ENCODE assay signal across 8 cellular contexts in genomic region chr3:160801386-160802118, GRCh38. TPM values are rescaled to one million over a fixed set of nuclear protein-coding genes. Genes with fewer than 3 reads are reported as not detected.
A peak's percentile ranks its signal among the peaks of the same experiment; 100 is the strongest.
DNase-seq lines count a peak whose midpoint lies in the region; ATAC-seq lines count a peak whose summit lies in the region.

No MANE protein-coding gene starts in this region.

- ATAC-seq in HG03103 (IDR thresholded peaks at IDR 0.05; ENCODE audit: low read depth, unreplicated experiment) (peak; percentile 93), left cardiac atrium (peak; percentile 85 to 89)

- DNase-seq in activated T-cell treated with anti-CD3 and anti-CD28 coated beads for 24 hours (ENCODE audit: low read depth) (peak; percentile 4), activated T-cell treated with anti-CD3 and anti-CD28 coated beads for 4 hours (no peak), left cardiac atrium (peak; percentile 48), NCI-H2107 treated with DMSO at 0.1 percent for 48 hours (lab: John Stamatoyannopoulos, UW; ENCODE audit: unreplicated experiment) (no peak), HuH-7.5 (ENCODE audit: low spot score) (no peak)
- peak; percentile 37 to 54 for DNase-seq in activated CD4-positive, alpha-beta T cell treated with anti-CD3 and anti-CD28 coated beads, Interleukin-2, amount 50 U/mL, for 48 hours
- peak in 2 of 3 experiments; percentile 3 to 9 for DNase-seq in stimulated activated CD4-positive, alpha-beta T cell treated with anti-CD3 and anti-CD28 coated beads, TNF-alpha, amount 100 ng/mL, for 24 hours (ENCODE audit: low read depth in 3 of 3)

- intact Hi-C loops in left cardiac atrium (cut with DNase I): no loop called here

RNA-seq across cellular contexts. Expression of gene PPM1L, which starts 45.5 kb away (rescaled TPM):
- total RNA-seq in left cardiac atrium: 10 to 100 TPM; 30.2 to 39.0 TPM

Comparison
In these comparisons a context has a peak if more than half of its experiments do, and no peak if none do; other contexts are left out.
1. DNase-seq: peak in activated T-cell treated with anti-CD3 and anti-CD28 coated beads for 24 hours (single experiment), activated CD4-positive, alpha-beta T cell treated with anti-CD3 and anti-CD28 coated beads, Interleukin-2, amount 50 U/mL, for 48 hours (2 of 2), left cardiac atrium (single experiment) and stimulated activated CD4-positive, alpha-beta T cell treated with anti-CD3 and anti-CD28 coated beads, TNF-alpha, amount 100 ng/mL, for 24 hours (2 of 3); none in activated T-cell treated with anti-CD3 and anti-CD28 coated beads for 4 hours (single experiment), NCI-H2107 treated with DMSO at 0.1 percent for 48 hours (single experiment) and HuH-7.5 (single experiment).